8 cellular contexts compared by ENCODE assay signal in genomic region chr13:36431204-36432105, GRCh38. TPM values are rescaled to one million over a fixed set of nuclear protein-coding genes. Genes with fewer than 3 reads are reported as not detected.
DNase-seq lines count a peak whose midpoint lies in the region; ATAC-seq lines count a peak whose summit lies in the region.

No MANE protein-coding gene starts in this region.

- in situ Hi-C loops in ACHN (cut with HindIII; ENCODE audit: low pct_ligation_motif_present, low pct_unique_long_range_greater_than_20kb, low sequenced_read_pairs): no loop called here

- DNase-seq in ACHN (peak; percentile 12), Right ventricle myocardium superior (peak; percentile 41), sciatic nerve (ENCODE audit: low spot score) (no peak), C1 segment of cervical spinal cord (lab: John Stamatoyannopoulos, UW) (no peak)
- DNase-seq in activated CD4-positive, alpha-beta T cell treated with anti-CD3 and anti-CD28 coated beads, Interleukin-2, amount 50 U/mL, for 48 hours: peak; percentile 25 to 28

- ATAC-seq in GM21360 (IDR thresholded peaks at IDR 0.05; ENCODE audit: unreplicated experiment) (peak; percentile 37), Right ventricle myocardium superior (ENCODE audit: poor library complexity) (peak; percentile 74), sciatic nerve (peak; percentile 51), HG03097 (IDR thresholded peaks at IDR 0.05; ENCODE audit: low FRiP score, unreplicated experiment) (no peak), GM21576 (IDR thresholded peaks at IDR 0.05; ENCODE audit: unreplicated experiment) (no peak)

- intact Hi-C loops in Right ventricle myocardium superior (cut with DNase I) (no loop called here), sciatic nerve (cut with DNase I) (no loop called here)

RNA-seq across cellular contexts. Expression of gene CCNA1, which starts 0.8 kb away (rescaled TPM):
- total RNA-seq in Right ventricle myocardium superior: not detected
- 0.85 TPM for total RNA-seq in sciatic nerve

Comparison
In these comparisons a context has a peak if more than half of its experiments do, and no peak if none do; other contexts are left out.
1. DNase-seq: peak in ACHN (single experiment), activated CD4-positive, alpha-beta T cell treated with anti-CD3 and anti-CD28 coated beads, Interleukin-2, amount 50 U/mL, for 48 hours (2 of 2) and Right ventricle myocardium superior (single experiment); none in sciatic nerve (single experiment) and C1 segment of cervical spinal cord (0 of 14).
2. ATAC-seq: peak in GM21360 (single experiment), Right ventricle myocardium superior (single experiment) and sciatic nerve (single experiment); none in HG03097 (single experiment) and GM21576 (single experiment).